ENCODE assay signal across 2 cellular contexts in genomic region chr2:24813645-24814257, GRCh38.
TF ChIP-seq lines count a peak whose summit lies in the region.

No MANE protein-coding gene starts in this region.

TF ChIP-seq in A549, 52 proteins besides CTCF, POLR2A, EP300 and RAD21 (continued from another document):
- no peak for TF ChIP-seq TFCP2L1 (CRISPR knock-in tag; IDR thresholded peaks at IDR 0.05)

TF ChIP-seq in HEK293, 187 proteins besides CTCF, POLR2A, EP300 and RAD21 (continued from another document):
- TF ChIP-seq PRDM2 (tag by site-specific recombination; IDR thresholded peaks at IDR 0.05; ENCODE audit: borderline replicate concordance) (no peak), GLIS1 (tag by site-specific recombination; IDR thresholded peaks at IDR 0.05) (no peak), KLF8 (tag by site-specific recombination; IDR thresholded peaks at IDR 0.05) (no peak)
